Comparison of ENCODE assay signal across 23 cellular contexts in the genomic region with DNA sequence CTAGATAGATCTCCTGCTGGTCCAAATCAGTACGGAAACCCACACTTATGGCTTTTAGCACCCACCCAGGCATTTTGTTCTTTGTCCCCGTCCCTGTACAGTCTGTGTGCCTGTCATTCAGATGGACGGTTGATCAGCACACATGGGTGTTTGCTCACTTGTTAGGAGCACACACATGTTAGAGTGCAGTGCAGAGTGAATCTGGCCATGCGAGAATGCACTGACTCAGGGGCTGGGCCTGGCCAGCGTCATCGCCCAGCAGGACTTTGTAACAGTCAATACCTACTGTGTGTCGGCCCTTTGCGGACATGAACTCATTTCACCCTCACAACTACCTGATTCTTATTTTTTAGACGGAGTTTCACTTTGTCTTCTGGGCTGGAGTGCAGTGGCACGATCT.
"Had no signal": no experiment of that assay in that cellular context is flagged by ENCODE, and none has a peak within 500 bp of the region (broad histone marks: within the 10 kb centered on the region; RNA-seq: fewer than 3 reads in every experiment).

No MANE protein-coding gene starts in this region.

- ATAC-seq: activated CD4-positive, CD25-positive, alpha-beta regulatory T cell treated with anti-CD3 and anti-CD28 coated beads, Interleukin-2, amount 50 U/mL, for 24 hours; activated T-cell treated with anti-CD3 and anti-CD28 coated beads, Interleukin-2, amount 50 U/mL, for 72 hours; foreskin keratinocyte; left lung; lower lobe of right lung; naive thymus-derived CD8-positive, alpha-beta T cell; stimulated activated naive B cell treated with anti-CD40 and anti-IgM and Interleukin-4, amounts not matched to agents 10 μg/mL and 1 μg/mL and 100 μg/mL, for 72 hours; upper lobe of right lung had no signal

- H3K4me3 Mint-ChIP-seq: activated naive CD4-positive, alpha-beta T cell treated with anti-CD3 and anti-CD28 coated beads, Interleukin-2, amount 10 ng/mL, durations not matched to agents 7 days and 5 days; activated T-cell treated with anti-CD3 and anti-CD28 coated beads, Interleukin-2, amount 50 U/mL, for 72 hours; stimulated activated naive B cell treated with anti-CD40 and anti-IgM and Interleukin-4, amounts not matched to agents 10 μg/mL and 1 μg/mL and 100 μg/mL, for 72 hours; T-helper 2 cell treated with Interferon-gamma antibody and Interleukin-4, amounts not matched to agents 5 μg/mL and 100 μg/mL, for 36 hours had no signal

- DNase-seq: activated CD4-positive, alpha-beta T cell treated with anti-CD3 and anti-CD28 coated beads for 48 hours; activated CD4-positive, alpha-beta T cell treated with anti-CD3 and anti-CD28 coated beads, Interleukin-2, amount 50 U/mL, for 48 hours; activated gamma-delta T cell; activated naive CD4-positive, alpha-beta T cell treated with anti-CD3 and anti-CD28 coated beads, Interleukin-2, amount 10 ng/mL, durations not matched to agents 7 days and 5 days; activated T-cell treated with anti-CD3 and anti-CD28 coated beads, Interleukin-2, amount 50 U/mL, for 72 hours; amygdala; caudate nucleus; foreskin keratinocyte; left lung; lower lobe of right lung; mesenchymal stem cell; stimulated activated CD4-positive, alpha-beta T cell treated with anti-CD3 and anti-CD28 coated beads, Interleukin-15, amount 100 ng/mL, for 24 hours; stimulated activated CD4-positive, alpha-beta T cell treated with anti-CD3 and anti-CD28 coated beads, Interleukin-2, amount 100 ng/mL, for 24 hours; stimulated activated naive B cell treated with anti-CD40 and anti-IgM and Interleukin-4, amounts not matched to agents 10 μg/mL and 1 μg/mL and 100 μg/mL, for 72 hours; stomach; T-helper 1 cell; tibial artery; upper lobe of right lung had no signal

- H3K9me3 Mint-ChIP-seq: activated naive CD4-positive, alpha-beta T cell treated with anti-CD3 and anti-CD28 coated beads, Interleukin-2, amount 10 ng/mL, durations not matched to agents 7 days and 5 days; activated T-cell treated with anti-CD3 and anti-CD28 coated beads, Interleukin-2, amount 50 U/mL, for 72 hours; naive thymus-derived CD8-positive, alpha-beta T cell; stimulated activated naive B cell treated with anti-CD40 and anti-IgM and Interleukin-4, amounts not matched to agents 10 μg/mL and 1 μg/mL and 100 μg/mL, for 72 hours; T-helper 2 cell treated with Interferon-gamma antibody and Interleukin-4, amounts not matched to agents 5 μg/mL and 100 μg/mL, for 36 hours had no signal

- H3K4me3 ChIP-seq: esophagus muscularis mucosa, left lung, lower lobe of right lung, right atrium auricular region, stomach, tibial artery, upper lobe of right lung had no signal

- H3K27ac ChIP-seq: esophagus muscularis mucosa, foreskin keratinocyte, left lung, lower lobe of right lung, right atrium auricular region, stomach, tibial artery, upper lobe of right lung had no signal

- H3K9me3 ChIP-seq: esophagus muscularis mucosa, left lung, lower lobe of right lung, right atrium auricular region, stomach, tibial artery, upper lobe of right lung had no signal

- H3K27me3 Mint-ChIP-seq: activated naive CD4-positive, alpha-beta T cell treated with anti-CD3 and anti-CD28 coated beads, Interleukin-2, amount 10 ng/mL, durations not matched to agents 7 days and 5 days; naive thymus-derived CD8-positive, alpha-beta T cell; stimulated activated naive B cell treated with anti-CD40 and anti-IgM and Interleukin-4, amounts not matched to agents 10 μg/mL and 1 μg/mL and 100 μg/mL, for 72 hours had no signal

- H3K27ac Mint-ChIP-seq: activated naive CD4-positive, alpha-beta T cell treated with anti-CD3 and anti-CD28 coated beads, Interleukin-2, amount 10 ng/mL, durations not matched to agents 7 days and 5 days; activated T-cell treated with anti-CD3 and anti-CD28 coated beads, Interleukin-2, amount 50 U/mL, for 72 hours; stimulated activated naive B cell treated with anti-CD40 and anti-IgM and Interleukin-4, amounts not matched to agents 10 μg/mL and 1 μg/mL and 100 μg/mL, for 72 hours; T-helper 2 cell treated with Interferon-gamma antibody and Interleukin-4, amounts not matched to agents 5 μg/mL and 100 μg/mL, for 36 hours had no signal

- H3K27me3 ChIP-seq: esophagus muscularis mucosa, foreskin keratinocyte, left lung, right atrium auricular region, stomach, tibial artery, upper lobe of right lung had no signal
